ENCODE assay signal across 11 cellular contexts in the genomic region with DNA sequence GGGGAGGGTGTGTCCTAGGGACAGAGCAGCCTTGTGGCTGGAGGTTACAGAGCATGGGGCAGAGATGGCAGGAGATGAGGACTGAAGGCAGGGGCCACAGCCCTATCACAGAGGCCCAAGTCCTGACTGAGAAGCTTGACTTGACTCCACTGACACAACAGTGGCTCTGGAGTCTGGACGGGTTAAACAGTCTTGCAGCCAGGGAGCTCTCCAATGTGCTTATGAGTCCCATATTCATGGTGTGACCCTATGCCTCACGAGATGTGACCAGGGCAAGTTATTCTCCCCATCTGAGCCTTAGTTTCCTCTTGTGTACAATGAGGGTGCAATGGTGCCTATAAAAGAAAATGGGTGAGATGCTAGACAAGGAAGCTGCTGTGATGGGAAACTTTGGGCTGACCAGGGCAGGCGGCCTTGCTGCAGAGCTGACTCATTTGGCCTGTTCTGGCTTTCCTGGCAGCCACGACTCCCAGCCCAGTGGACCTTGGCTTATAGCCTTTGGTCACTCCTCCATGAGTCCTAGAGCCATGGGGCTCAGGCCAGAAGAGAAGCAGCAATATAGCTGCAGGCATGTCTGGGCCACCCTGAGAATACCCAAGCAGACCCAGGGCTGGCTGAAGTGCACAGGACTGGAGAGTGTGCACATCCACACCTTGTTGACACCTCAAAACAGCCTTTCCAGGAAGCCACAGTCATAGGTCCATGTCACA. TPM values are rescaled to one million over a fixed set of nuclear protein-coding genes. Genes with fewer than 3 reads are reported as not detected.
DNase-seq lines count a peak whose midpoint lies in the region; ATAC-seq and TF ChIP-seq lines count a peak whose summit lies in the region.
"Had no signal": no experiment of that assay in that cellular context is flagged by ENCODE, and none has a peak within 500 bp of the region (broad histone marks: within the 10 kb centered on the region; RNA-seq: fewer than 3 reads in every experiment).

No MANE protein-coding gene starts in this region.

- H3K36me3 ChIP-seq in PC-3 (ENCODE audit: low read depth, low read length): no peaks in the 10 kb centered on the region
- H3K36me3 ChIP-seq: heart left ventricle had no signal

- H3K27me3 Mint-ChIP-seq in natural killer cell (ENCODE audit: low read depth in 2 of 2): no peaks in the 10 kb centered on the region

- H3K27me3 ChIP-seq in PC-3 (ENCODE audit: low read length): no peaks in the 10 kb centered on the region

- no peak overlapping the region for H3K9ac ChIP-seq in PC-3 (ENCODE audit: low read length)

- peak overlapping the region; percentile 55 for H3K4me2 ChIP-seq in PC-3 (ENCODE audit: low read length)

- POLR2A ChIA-PET in PC-3 (lab: Charles Lee; ENCODE audit: unreplicated experiment): interaction anchor here (0.6 kb wide), 1 partner anchor 935 kb away, joined by 12 read pairs; no protein-coding TSS in a partner anchor

- no peak for TF ChIP-seq CTCF in PC-3 (conservative IDR thresholded peaks at IDR 0.05; ENCODE audit: low read depth, low read length)
- no peak for TF ChIP-seq CTCF in natural killer cell (IDR thresholded peaks at IDR 0.05)

- ATAC-seq in PC-3 (peak; percentile 4), natural killer cell (no peak), HG03457 (IDR thresholded peaks at IDR 0.05; ENCODE audit: unreplicated experiment) (no peak), GM19395 (IDR thresholded peaks at IDR 0.05; ENCODE audit: unreplicated experiment) (no peak), GM21723 (IDR thresholded peaks at IDR 0.05; ENCODE audit: unreplicated experiment) (no peak)
- ATAC-seq: heart left ventricle had no signal

- CTCF ChIA-PET in PC-3 (lab: Charles Lee): interaction anchor here (0.5 to 0.6 kb wide), 2 partner anchors 12 to 315 kb away, joined by 4 to 6 read pairs; no protein-coding TSS in a partner anchor

- H3K4me1 ChIP-seq in PC-3 (ENCODE audit: insufficient read depth, low read length): peaks cover 61% of the 10 kb centered on the region

- no TSS peak for BruUV-seq in PC-3 (replicated peaks; lab: Mats Ljungman, UMichigan)

- peaks cover 76 to 85% of the 10 kb centered on the region in 2 donors for H3K4me1 Mint-ChIP-seq in natural killer cell

- no peak overlapping the region for H2AFZ ChIP-seq in PC-3 (ENCODE audit: low read length)

- H3F3A ChIP-seq in PC-3 (ENCODE audit: low read length, unreplicated experiment): no peaks in the 10 kb centered on the region

- H3K36me3 Mint-ChIP-seq in natural killer cell: no peaks in the 10 kb centered on the region

- peak overlapping the region; percentile 91 to 95 for H3K27ac Mint-ChIP-seq in natural killer cell

- H3K27ac ChIP-seq in PC-3 (ENCODE audit: low read length): peak overlapping the region; percentile 75
- H3K27ac ChIP-seq: heart left ventricle had no signal

- in situ Hi-C loops in Caki2 (cut with HindIII; ENCODE audit: low pct_unique_long_range_greater_than_20kb, low sequenced_read_pairs): no loop called here

- no peaks in the 10 kb centered on the region for H4K20me1 ChIP-seq in PC-3 (ENCODE audit: low read length)

- no peaks in the 10 kb centered on the region for H3K9me3 ChIP-seq in PC-3 (ENCODE audit: low read length)
- H3K9me3 ChIP-seq: heart left ventricle had no signal

- H3K9me3 Mint-ChIP-seq in natural killer cell: no peaks in the 10 kb centered on the region

- peaks cover 22% of the 10 kb centered on the region for H3K79me2 ChIP-seq in PC-3 (ENCODE audit: low read length)

- intact Hi-C loops in PC-3 (cut with micrococcal nuclease) (no loop called here), natural killer cell (cut with micrococcal nuclease) (loop anchor here (5.0 kb wide), 1 partner anchor 732 kb away; no protein-coding TSS in a partner anchor)

- H3K9me2 ChIP-seq in PC-3 (replicated peaks; ENCODE audit: low read length): no peaks in the 10 kb centered on the region

- no peak overlapping the region for H3K4me3 ChIP-seq in PC-3 (ENCODE audit: low read length)
- H3K4me3 ChIP-seq: heart left ventricle had no signal

- peak overlapping the region; percentile 72 for H3K4me3 Mint-ChIP-seq in natural killer cell

- peak; percentile 46 for DNase-seq in Caki2 (ENCODE audit: low read depth)
- no peak for DNase-seq in PC-3
- peak; percentile 19 for DNase-seq in dermis blood vessel endothelial cell
- peak; percentile 14 for DNase-seq in natural killer cell
- DNase-seq in NCI-H2171 (lab: John Stamatoyannopoulos, UW): no peak
- DNase-seq: H7 had no signal

RNA-seq across cellular contexts. Expression of a gene that starts 2.8 kb away (rescaled TPM):
- total RNA-seq in Caki2 (2014; rRNA removed; shearing (Covaris generic); ENCODE audit: low replicate concordance): not detected in 2 replicates
- total RNA-seq in PC-3 (2014; rRNA removed) (21.8 and 31.3 TPM in 2 replicates), dermis blood vessel endothelial cell (0.17 TPM in 1 of 2 replicates, not detected in the other), natural killer cell (10 to 100 TPM; 17.8 to 30.8 (median 26.5) TPM)
- total RNA-seq: NCI-H460 had no signal

RNA-seq across cellular contexts. Expression of a gene that starts 39.6 kb away (rescaled TPM):
- total RNA-seq in Caki2 (2014; rRNA removed; shearing (Covaris generic); ENCODE audit: low replicate concordance): 11.1 and 12.0 TPM in 2 replicates
- 3.5 and 5.0 TPM in 2 replicates for total RNA-seq in PC-3 (2014; rRNA removed)
- total RNA-seq in dermis blood vessel endothelial cell: 4.8 and 5.3 TPM in 2 replicates
- 1 to 10 TPM in 1 of 3 donors, under 1 TPM in 2; 0.95 to 1.4 (median 0.96) TPM for total RNA-seq in natural killer cell

Comparison
In these comparisons a context has a peak if more than half of its experiments do, and no peak if none do; other contexts are left out.
1. DNase-seq: peak in Caki2 (single experiment), dermis blood vessel endothelial cell (single experiment) and natural killer cell (single experiment); none in PC-3 (single experiment) and NCI-H2171 (single experiment).
2. RNA of a gene that starts 2.8 kb away (total RNA-seq): 17.8 to 30.8 TPM in natural killer cell and 21.8 to 31.3 TPM in PC-3; 0.17 TPM in dermis blood vessel endothelial cell and not detected in Caki2; every median in the first group is over 10 times any median in the second.